Comparison of ENCODE assay signal across 25 cellular contexts in the genomic region with DNA sequence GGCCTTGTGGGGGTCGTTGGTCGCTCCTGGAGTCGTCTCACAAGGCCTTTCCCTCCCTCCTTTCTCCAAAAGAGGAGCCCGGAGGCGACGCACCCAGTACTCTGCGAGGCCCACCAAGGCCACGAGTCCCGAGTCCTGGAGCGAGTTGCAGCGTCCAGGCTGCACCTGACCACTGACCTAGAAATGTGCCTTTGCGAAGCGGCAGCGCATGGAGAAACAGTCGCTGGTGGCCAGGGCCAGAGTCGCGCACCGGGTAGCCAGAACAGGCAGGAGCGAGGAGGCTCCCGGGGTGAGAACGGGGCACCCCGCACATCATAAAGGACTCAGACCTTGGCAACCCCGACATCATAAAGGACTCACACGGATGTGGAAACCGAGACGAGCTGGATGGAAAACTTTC.
"Had no signal": no experiment of that assay in that cellular context is flagged by ENCODE, and none has a peak within 500 bp of the region (broad histone marks: within the 10 kb centered on the region; RNA-seq: fewer than 3 reads in every experiment).

No MANE protein-coding gene starts in this region.

- H3K9me3 ChIP-seq: suprapubic skin, testis, thoracic aorta, thyroid gland, tibial artery, tibial nerve, transverse colon, upper lobe of right lung, uterus, vagina had no signal

- H3K27ac ChIP-seq: stomach, suprapubic skin, testis, thoracic aorta, thyroid gland, tibial artery, tibial nerve, transverse colon, upper lobe of left lung, upper lobe of right lung, uterus, vagina had no signal

- H3K36me3 ChIP-seq: stomach, suprapubic skin, thoracic aorta, thyroid gland, tibial artery, tibial nerve, transverse colon, upper lobe of left lung, upper lobe of right lung, uterus, vagina had no signal

- H3K4me3 ChIP-seq: stomach, suprapubic skin, testis, thoracic aorta, thyroid gland, tibial artery, tibial nerve, transverse colon, upper lobe of left lung, upper lobe of right lung, uterus, vagina had no signal

- H3K4me1 ChIP-seq: stomach, suprapubic skin, testis, thyroid gland, tibial artery, tibial nerve, transverse colon, upper lobe of left lung, upper lobe of right lung, uterus, vagina had no signal

- DNase-seq: stimulated activated CD4-positive, alpha-beta T cell treated with anti-CD3 and anti-CD28 coated beads, Interleukin-2, amount 100 ng/mL, for 48 hours; stimulated activated CD4-positive, alpha-beta T cell treated with anti-CD3 and anti-CD28 coated beads, Interleukin-4, amount 100 ng/mL, for 1 hour; stimulated activated CD4-positive, alpha-beta T cell treated with anti-CD3 and anti-CD28 coated beads, Interleukin-4, amount 100 ng/mL, for 24 hours; stimulated activated CD4-positive, alpha-beta T cell treated with anti-CD3 and anti-CD28 coated beads, Interleukin-4, amount 100 ng/mL, for 4 hours; stimulated activated CD8-positive, alpha-beta memory T cell treated with anti-CD3 and anti-CD28 coated beads, Interleukin-4, amount 100 ng/mL, for 48 hours; stimulated activated naive B cell treated with anti-CD40 and anti-IgM and Interleukin-4, amounts not matched to agents 10 μg/mL and 1 μg/mL and 100 μg/mL, for 72 hours; stimulated activated naive CD4-positive, alpha-beta T cell; stimulated activated naive CD4-positive, alpha-beta T cell treated with Interleukin-2 at 50 U/mL for 16 hours; stimulated activated naive CD8-positive, alpha-beta T cell treated with anti-CD3 and anti-CD28 coated beads, Interleukin-15, amount 100 ng/mL, for 72 hours; stimulated activated naive CD8-positive, alpha-beta T cell treated with anti-CD3 and anti-CD28 coated beads, Interleukin-15, Interleukin-2, amounts not matched to agents 100 U/mL and 50 U/mL, for 24 hours; stomach; substantia nigra; testis; thyroid gland; tibial artery; transverse colon; trophoblast cell; upper lobe of right lung; uterus had no signal

- FAIRE-seq: urothelium cell line had no signal
